In the genomic region with DNA sequence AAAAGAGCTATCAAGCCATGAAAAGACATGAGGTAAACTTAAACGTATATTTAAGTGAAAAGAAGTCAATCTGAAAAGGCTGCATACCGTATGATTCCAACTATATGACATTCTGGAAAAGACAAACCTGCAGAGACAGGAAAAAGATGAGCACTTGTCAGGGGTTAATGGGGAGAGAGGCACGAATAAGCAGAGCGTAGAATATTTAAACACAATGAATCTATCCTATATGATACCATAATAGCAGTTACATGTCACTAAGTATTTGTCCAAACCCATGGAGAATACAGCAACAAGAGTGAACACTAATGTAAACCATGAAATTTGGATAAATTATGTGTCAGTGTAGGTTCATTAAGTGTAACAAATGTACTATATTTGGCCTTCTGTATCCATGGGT, we compare ENCODE assay signal across 23 cellular contexts.
"Had no signal": no experiment of that assay in that cellular context is flagged by ENCODE, and none has a peak within 500 bp of the region (broad histone marks: within the 10 kb centered on the region; RNA-seq: fewer than 3 reads in every experiment).

No MANE protein-coding gene starts in this region.

- H3K27me3 ChIP-seq: colonic mucosa, esophagus muscularis mucosa, esophagus squamous epithelium, foreskin keratinocyte, gastrocnemius medialis, gastroesophageal sphincter, heart left ventricle, heart right ventricle had no signal

- H3K36me3 ChIP-seq: colonic mucosa, esophagus muscularis mucosa, esophagus squamous epithelium, gastrocnemius medialis, gastroesophageal sphincter, heart left ventricle, heart right ventricle had no signal

- H3K4me3 ChIP-seq: colonic mucosa, coronary artery, dorsolateral prefrontal cortex, esophagus muscularis mucosa, esophagus squamous epithelium, gastrocnemius medialis, gastroesophageal sphincter, heart left ventricle, heart right ventricle had no signal

- H3K9me3 ChIP-seq: colonic mucosa, esophagus muscularis mucosa, esophagus squamous epithelium, gastrocnemius medialis, gastroesophageal sphincter, heart left ventricle, heart right ventricle had no signal

- H3K27ac ChIP-seq: colonic mucosa, coronary artery, dorsolateral prefrontal cortex, epithelial cell of prostate, esophagus muscularis mucosa, esophagus squamous epithelium, foreskin keratinocyte, gastrocnemius medialis, gastroesophageal sphincter, heart left ventricle, heart right ventricle had no signal

- DNase-seq: colonic mucosa; cortex of kidney; dermis blood vessel endothelial cell; dorsolateral prefrontal cortex; effector CD4-positive, alpha-beta T cell; effector CD8-positive, alpha-beta T cell; effector memory CD4-positive, alpha-beta T cell; effector memory CD8-positive, alpha-beta T cell; endodermal cell; erythroblast; esophagus squamous epithelium; foreskin fibroblast; foreskin keratinocyte; foreskin melanocyte; gastrocnemius medialis; glutamatergic neuron; head of caudate nucleus; heart left ventricle; heart right ventricle had no signal
